In genomic region chr3:49700453-49701128, GRCh38 we compare ENCODE assay signal across 23 cellular contexts. TPM values are rescaled to one million over a fixed set of nuclear protein-coding genes. Genes with fewer than 3 reads are reported as not detected.
DNase-seq lines count a peak whose midpoint lies in the region; ATAC-seq and TF ChIP-seq lines count a peak whose summit lies in the region.
"Had no signal": no experiment of that assay in that cellular context is flagged by ENCODE, and none has a peak within 500 bp of the region (broad histone marks: within the 10 kb centered on the region; RNA-seq: fewer than 3 reads in every experiment).

No MANE protein-coding gene starts in this region.

- H3K9ac ChIP-seq in SK-N-SH, result no peak overlapping the region
- no peak overlapping the region for H3K9ac ChIP-seq in MM.1S (ENCODE audit: low read length)

- H3K36me3 ChIP-seq in SK-N-SH (replicated peaks in 1 of 2; ENCODE audit: control insufficient read depth in 1 of 2, insufficient read depth in 2 of 2, low read length in 1 of 2), result peaks cover 0 to 38% of the 10 kb centered on the region in 2 experiments
- H3K36me3 ChIP-seq in MM.1S (replicated peaks; ENCODE audit: insufficient read depth, low read length), result no peaks in the 10 kb centered on the region
- peaks cover 38% of the 10 kb centered on the region for H3K36me3 ChIP-seq in osteoblast (ENCODE audit: insufficient read depth, low read length)
- H3K36me3 ChIP-seq in upper lobe of right lung, result peaks cover 32% of the 10 kb centered on the region

- H3K36me3 Mint-ChIP-seq in osteocyte (ENCODE audit: unreplicated experiment), result peaks cover 10% of the 10 kb centered on the region

- H3K4me1 ChIP-seq in SK-N-SH (ENCODE audit: control insufficient read depth in 1 of 2, insufficient read depth in 2 of 2, low read depth in 1 of 2, low read length in 1 of 2) (no peaks in the 10 kb centered on the region), MM.1S (ENCODE audit: low read length) (no peaks in the 10 kb centered on the region), osteoblast (ENCODE audit: insufficient read depth, low read length) (no peaks in the 10 kb centered on the region), upper lobe of right lung (no peaks in the 10 kb centered on the region)
- H3K4me1 ChIP-seq: body of pancreas, Caco-2 had no signal

- H3F3A ChIP-seq in SK-N-SH (replicated peaks; ENCODE audit: insufficient read depth) (no peaks in the 10 kb centered on the region), MM.1S (ENCODE audit: insufficient read depth, low read length) (no peaks in the 10 kb centered on the region)

- H3K4me1 Mint-ChIP-seq in osteocyte (ENCODE audit: unreplicated experiment), result peaks cover 5% of the 10 kb centered on the region
- H3K4me1 Mint-ChIP-seq: activated CD4-positive, alpha-beta T cell treated with anti-CD3 and anti-CD28 coated beads, Interleukin-2, amount 10 ng/mL, durations not matched to agents 7 days and 5 days; activated naive CD8-positive, alpha-beta T cell treated with anti-CD3 and anti-CD28 coated beads, Interleukin-2, amount 50 U/mL, for 24 hours; T-cell had no signal

- TF ChIP-seq RAD21 in SK-N-SH (IDR thresholded peaks at IDR 0.05; ENCODE audit: low read length), result no peak

- H3K4me2 ChIP-seq in SK-N-SH (no peak overlapping the region), MM.1S (ENCODE audit: low read depth, low read length) (no peak overlapping the region), osteoblast (ENCODE audit: insufficient read depth, low read length) (no peak overlapping the region)

- ATAC-seq in SK-N-SH treated with all-trans-retinoic acid at 6 μM for 48 hours (no peak), upper lobe of right lung (no peak)
- ATAC-seq: activated naive CD8-positive, alpha-beta T cell treated with anti-CD3 and anti-CD28 coated beads, Interleukin-2, amount 50 U/mL, for 24 hours; body of pancreas; lower lobe of right lung; T-cell had no signal

- no peaks in the 10 kb centered on the region for H3K79me2 ChIP-seq in SK-N-SH (ENCODE audit: insufficient read depth)
- H3K79me2 ChIP-seq in MM.1S (ENCODE audit: low read length), result no peaks in the 10 kb centered on the region
- H3K79me2 ChIP-seq in osteoblast (ENCODE audit: insufficient read depth, low read length), result no peaks in the 10 kb centered on the region

- TF ChIP-seq EP300 in SK-N-SH (IDR thresholded peaks at IDR 0.05; ENCODE audit: borderline replicate concordance in 1 of 2, low read depth in 1 of 2, low read length in 1 of 2), result no peak

- H3K27me3 ChIP-seq in SK-N-SH (ENCODE audit: insufficient read depth) (no peaks in the 10 kb centered on the region), MM.1S (replicated peaks; ENCODE audit: insufficient read depth, low read length) (no peaks in the 10 kb centered on the region), osteoblast (ENCODE audit: insufficient read depth, low read length) (no peaks in the 10 kb centered on the region), upper lobe of right lung (no peaks in the 10 kb centered on the region)
- H3K27me3 ChIP-seq: body of pancreas had no signal

- intact Hi-C loops in upper lobe of right lung (cut with DNase I), result no loop called here

- no peak overlapping the region for H3K4me3 Mint-ChIP-seq in osteocyte (ENCODE audit: unreplicated experiment)
- H3K4me3 Mint-ChIP-seq: activated CD4-positive, alpha-beta T cell treated with anti-CD3 and anti-CD28 coated beads, Interleukin-2, amount 10 ng/mL, durations not matched to agents 7 days and 5 days; activated naive CD8-positive, alpha-beta T cell treated with anti-CD3 and anti-CD28 coated beads, Interleukin-2, amount 50 U/mL, for 24 hours; B cell; T-cell had no signal

- H3K9me3 ChIP-seq in SK-N-SH, result no peaks in the 10 kb centered on the region
- H3K9me3 ChIP-seq in MM.1S (replicated peaks; ENCODE audit: insufficient read depth, low read length), result no peaks in the 10 kb centered on the region
- no peaks in the 10 kb centered on the region for H3K9me3 ChIP-seq in osteoblast (ENCODE audit: low read depth, low read length)
- H3K9me3 ChIP-seq in upper lobe of right lung, result no peaks in the 10 kb centered on the region
- H3K9me3 ChIP-seq: body of pancreas, Caco-2, lower lobe of right lung had no signal

- H3K27ac Mint-ChIP-seq in osteocyte (ENCODE audit: unreplicated experiment), result no peak overlapping the region
- H3K27ac Mint-ChIP-seq: activated CD4-positive, alpha-beta T cell treated with anti-CD3 and anti-CD28 coated beads, Interleukin-2, amount 10 ng/mL, durations not matched to agents 7 days and 5 days; activated naive CD8-positive, alpha-beta T cell treated with anti-CD3 and anti-CD28 coated beads, Interleukin-2, amount 50 U/mL, for 24 hours; B cell; T-cell had no signal

- DNase-seq in SK-N-SH, result no peak
- no peak for DNase-seq in MM.1S
- no peak for DNase-seq in choroid plexus epithelial cell (ENCODE audit: low read depth)
- peak; percentile 65 for DNase-seq in osteoblast (ENCODE audit: insufficient read length, low spot score, missing footprints)
- no peak for DNase-seq in islet precursor cell
- no peak for DNase-seq in osteocyte (ENCODE audit: extremely low spot score, unreplicated experiment)
- DNase-seq in upper lobe of right lung, result no peak
- DNase-seq: 8988T; activated CD4-positive, alpha-beta T cell treated with anti-CD3 and anti-CD28 coated beads, Interleukin-2, amount 10 ng/mL, durations not matched to agents 7 days and 5 days; activated effector memory CD4-positive, alpha-beta T cell treated with anti-CD3 and anti-CD28 coated beads, Interleukin-2, amount 50 U/mL, for 16 hours; activated naive CD8-positive, alpha-beta T cell treated with anti-CD3 and anti-CD28 coated beads, Interleukin-2, amount 50 U/mL, for 24 hours; body of pancreas; Caco-2; cortex of kidney; lower lobe of right lung; NCI-H524 treated with DMSO at 0.1 percent for 48 hours; occipital lobe; retina; stimulated activated CD8-positive, alpha-beta memory T cell treated with anti-CD3 and anti-CD28 coated beads, Interleukin-4, amount 100 ng/mL, for 48 hours; T-cell had no signal

- no peaks in the 10 kb centered on the region for H3K9me3 Mint-ChIP-seq in osteocyte (ENCODE audit: unreplicated experiment)
- H3K9me3 Mint-ChIP-seq: activated CD4-positive, alpha-beta T cell treated with anti-CD3 and anti-CD28 coated beads, Interleukin-2, amount 10 ng/mL, durations not matched to agents 7 days and 5 days; activated naive CD8-positive, alpha-beta T cell treated with anti-CD3 and anti-CD28 coated beads, Interleukin-2, amount 50 U/mL, for 24 hours; T-cell had no signal

- H2AFZ ChIP-seq in SK-N-SH (ENCODE audit: low read depth), result no peak overlapping the region
- H2AFZ ChIP-seq in MM.1S (ENCODE audit: low read length), result no peak overlapping the region
- no peak overlapping the region for H2AFZ ChIP-seq in osteoblast (ENCODE audit: low read length)

- no peaks in the 10 kb centered on the region for H4K20me1 ChIP-seq in SK-N-SH (ENCODE audit: insufficient read depth)
- no peaks in the 10 kb centered on the region for H4K20me1 ChIP-seq in MM.1S (ENCODE audit: insufficient read depth, low read length)
- H4K20me1 ChIP-seq in osteoblast (ENCODE audit: insufficient read depth, low read length), result peaks cover 14% of the 10 kb centered on the region

- peak; percentile 34 for TF ChIP-seq CTCF in SK-N-SH (IDR thresholded peaks at IDR 0.05)
- TF ChIP-seq CTCF in MM.1S (IDR thresholded peaks at IDR 0.05; ENCODE audit: low read length), result 0 out of 2 replicates have a peak, but pooled peaks have one; percentile 9
- peak; percentile 38 for TF ChIP-seq CTCF in choroid plexus epithelial cell (conservative IDR thresholded peaks at IDR 0.05; ENCODE audit: low read depth, low read length)
- no peak for TF ChIP-seq CTCF in osteoblast (IDR thresholded peaks at IDR 0.05; ENCODE audit: extremely low read depth, low read depth, low read length)
- TF ChIP-seq CTCF in osteocyte (IDR thresholded peaks at IDR 0.05), result no peak
- no peak for TF ChIP-seq CTCF in upper lobe of right lung (IDR thresholded peaks at IDR 0.05)

- POLR2A ChIA-PET in SK-N-SH (lab: Yijun Ruan, JAX), result interaction anchor here (0.9 kb wide), 1 partner anchor 18 kb away, joined by 3 read pairs; no protein-coding TSS in a partner anchor

- WGBS in SK-N-SH (ENCODE audit: low lambda C conversion rate), result 73% methylated on average over 13 of the region's 13 CpGs

- CTCF ChIA-PET in SK-N-SH (lab: Yijun Ruan, JAX), result interaction anchor here (0.7 to 8.1 kb wide), 15 partner anchors 9 to 401 kb away, joined by 3 to 76 read pairs (median 6); partner anchors contain the start of genes AMIGO3 and GMPPB

- H3K4me3 ChIP-seq in SK-N-SH (ENCODE audit: low read depth in 2 of 2, low read length in 1 of 2) (no peak overlapping the region), MM.1S (ENCODE audit: low read length) (no peak overlapping the region), choroid plexus epithelial cell (ENCODE audit: low read depth, low read length) (no peak overlapping the region), osteoblast (ENCODE audit: insufficient read depth, low read length) (no peak overlapping the region), upper lobe of right lung (no peak overlapping the region)
- H3K4me3 ChIP-seq: body of pancreas, lower lobe of right lung had no signal

- H3K27me3 Mint-ChIP-seq in osteocyte (ENCODE audit: unreplicated experiment), result no peaks in the 10 kb centered on the region
- H3K27me3 Mint-ChIP-seq: activated CD4-positive, alpha-beta T cell treated with anti-CD3 and anti-CD28 coated beads, Interleukin-2, amount 10 ng/mL, durations not matched to agents 7 days and 5 days; activated naive CD8-positive, alpha-beta T cell treated with anti-CD3 and anti-CD28 coated beads, Interleukin-2, amount 50 U/mL, for 24 hours; B cell; T-cell had no signal

- no peaks in the 10 kb centered on the region for H3K9me2 ChIP-seq in SK-N-SH
- no peaks in the 10 kb centered on the region for H3K9me2 ChIP-seq in MM.1S (replicated peaks; ENCODE audit: insufficient read depth, low read length)

- no peak overlapping the region for H3K27ac ChIP-seq in SK-N-SH (ENCODE audit: low read depth in 2 of 2, low read length in 1 of 2)
- no peak overlapping the region for H3K27ac ChIP-seq in MM.1S (ENCODE audit: low read length)
- H3K27ac ChIP-seq in osteoblast (ENCODE audit: low read depth, low read length), result no peak overlapping the region
- H3K27ac ChIP-seq in upper lobe of right lung, result no peak overlapping the region
- H3K27ac ChIP-seq: body of pancreas, lower lobe of right lung had no signal

RNA-seq across cellular contexts. Expression of gene RNF123, which starts 11.2 kb away (rescaled TPM):
- polyA plus RNA-seq in SK-N-SH (2012; rRNA removed), result 48.1 and 53.3 TPM in 2 replicates
- polyA plus RNA-seq in SK-N-SH (2012; cell fraction: cytosol; rRNA removed), result 15.5 and 21.9 TPM in 2 replicates
- polyA plus RNA-seq in SK-N-SH (2012; cell fraction: nucleus; rRNA removed), result 151 and 186 TPM in 2 replicates
- 25.0 and 33.3 TPM in 2 replicates for total RNA-seq in osteoblast
- total RNA-seq in osteocyte, result 50.9 and 61.0 TPM in 2 replicates
- total RNA-seq in upper lobe of right lung, result 41.4 TPM

RNA-seq across cellular contexts. Expression of gene MST1, which starts 11.3 kb away (rescaled TPM):
- polyA plus RNA-seq in SK-N-SH (2012; rRNA removed), result 35.1 and 46.3 TPM in 2 replicates
- polyA plus RNA-seq in SK-N-SH (2012; cell fraction: cytosol; rRNA removed), result 2.8 and 4.5 TPM in 2 replicates
- polyA plus RNA-seq in SK-N-SH (2012; cell fraction: nucleus; rRNA removed), result 411 and 496 TPM in 2 replicates
- 6.5 and 6.9 TPM in 2 replicates for total RNA-seq in osteoblast
- total RNA-seq in osteocyte, result 35.9 and 38.3 TPM in 2 replicates
- total RNA-seq in upper lobe of right lung, result 23.7 TPM

RNA-seq across cellular contexts. Expression of gene AMIGO3, which starts 18.9 kb away (rescaled TPM):
- 1.1 and 1.2 TPM in 2 replicates for polyA plus RNA-seq in SK-N-SH (2012; rRNA removed)
- 0.66 TPM in 1 of 2 replicates, not detected in the other for polyA plus RNA-seq in SK-N-SH (2012; cell fraction: cytosol; rRNA removed)
- polyA plus RNA-seq in SK-N-SH (2012; cell fraction: nucleus; rRNA removed), result 5.8 and 6.5 TPM in 2 replicates
- total RNA-seq in osteoblast, result 0.29 and 1.8 TPM in 2 replicates
- total RNA-seq in osteocyte, result not detected in 2 replicates
- 0.26 TPM for total RNA-seq in upper lobe of right lung
- total RNA-seq: B cell, Caco-2, lower lobe of right lung, urinary bladder had no signal

RNA-seq across cellular contexts. Expression of gene GMPPB, which starts 23.2 kb away (rescaled TPM):
- polyA plus RNA-seq in SK-N-SH (2012; rRNA removed), result 25.1 and 28.3 TPM in 2 replicates
- 9.2 and 16.1 TPM in 2 replicates for polyA plus RNA-seq in SK-N-SH (2012; cell fraction: cytosol; rRNA removed)
- 47.8 and 50.9 TPM in 2 replicates for polyA plus RNA-seq in SK-N-SH (2012; cell fraction: nucleus; rRNA removed)
- 17.4 and 21.0 TPM in 2 replicates for total RNA-seq in osteoblast
- total RNA-seq in osteocyte, result 27.3 and 27.5 TPM in 2 replicates
- total RNA-seq in upper lobe of right lung, result 34.8 TPM

RNA-seq across cellular contexts. Expression of gene APEH, which starts 26.4 kb away (rescaled TPM):
- 112 and 122 TPM in 2 replicates for polyA plus RNA-seq in SK-N-SH (2012; rRNA removed)
- polyA plus RNA-seq in SK-N-SH (2012; cell fraction: cytosol; rRNA removed), result 61.5 and 82.7 TPM in 2 replicates
- polyA plus RNA-seq in SK-N-SH (2012; cell fraction: nucleus; rRNA removed), result 196 and 200 TPM in 2 replicates
- total RNA-seq in osteoblast, result 98.8 and 101 TPM in 2 replicates
- 98.5 and 105 TPM in 2 replicates for total RNA-seq in osteocyte
- 88.5 TPM for total RNA-seq in upper lobe of right lung

Comparison
In these comparisons a context has a peak if more than half of its experiments do, and no peak if none do; other contexts are left out.
1. CTCF ChIP-seq: peak in SK-N-SH (single experiment), MM.1S (single experiment) and choroid plexus epithelial cell (single experiment); none in osteoblast (single experiment), osteocyte (single experiment) and upper lobe of right lung (single experiment).